1 cellular context compared by ENCODE assay signal in the genomic region with DNA sequence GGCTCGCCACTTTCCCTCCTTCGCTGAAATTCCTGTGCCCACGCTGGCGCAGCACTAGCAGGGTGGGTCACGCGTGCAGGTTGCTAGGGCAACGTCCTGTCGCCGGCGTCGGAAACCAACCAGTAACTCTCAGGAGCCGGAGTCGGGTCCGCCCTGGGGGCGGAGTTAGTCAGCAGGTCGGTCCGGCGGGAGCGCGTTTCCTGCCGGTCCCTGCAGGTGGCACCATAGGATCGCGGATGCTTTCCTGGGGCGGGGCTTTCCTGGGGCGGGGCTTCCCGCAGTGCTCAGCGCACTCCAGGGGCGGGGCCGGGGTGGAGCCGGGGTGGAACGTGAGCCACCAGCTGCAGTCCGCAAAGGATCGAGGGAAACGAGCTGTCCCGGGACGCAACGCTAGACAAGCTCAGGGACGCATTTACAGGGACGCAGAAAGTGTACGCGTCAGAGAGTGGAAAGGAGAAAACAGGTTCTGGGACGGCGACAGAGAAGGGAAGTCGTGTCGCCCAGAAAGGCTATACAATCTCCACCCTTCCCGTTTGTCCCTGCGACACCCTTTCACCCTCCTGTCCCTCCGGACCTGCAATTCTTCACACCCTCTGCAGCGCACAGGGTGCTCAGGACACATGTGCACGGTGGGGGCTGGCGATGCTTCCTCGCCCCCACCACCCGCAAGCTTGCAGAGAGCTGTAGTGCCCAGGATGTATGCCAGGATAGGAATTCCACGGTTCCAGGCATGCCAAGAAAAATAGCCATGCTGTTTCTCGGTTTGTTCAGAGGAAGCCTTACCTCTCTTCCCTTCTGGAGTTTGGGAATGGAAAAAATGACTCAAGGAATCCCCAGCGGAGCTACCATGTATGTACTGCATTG.
TF ChIP-seq lines count a peak whose summit lies in the region.

No MANE protein-coding gene starts in this region.

TF ChIP-seq in GM12878, 131 proteins besides CTCF, POLR2A, EP300 and RAD21 (continued from another document and continues in another):
- TF ChIP-seq, protein P1, sequence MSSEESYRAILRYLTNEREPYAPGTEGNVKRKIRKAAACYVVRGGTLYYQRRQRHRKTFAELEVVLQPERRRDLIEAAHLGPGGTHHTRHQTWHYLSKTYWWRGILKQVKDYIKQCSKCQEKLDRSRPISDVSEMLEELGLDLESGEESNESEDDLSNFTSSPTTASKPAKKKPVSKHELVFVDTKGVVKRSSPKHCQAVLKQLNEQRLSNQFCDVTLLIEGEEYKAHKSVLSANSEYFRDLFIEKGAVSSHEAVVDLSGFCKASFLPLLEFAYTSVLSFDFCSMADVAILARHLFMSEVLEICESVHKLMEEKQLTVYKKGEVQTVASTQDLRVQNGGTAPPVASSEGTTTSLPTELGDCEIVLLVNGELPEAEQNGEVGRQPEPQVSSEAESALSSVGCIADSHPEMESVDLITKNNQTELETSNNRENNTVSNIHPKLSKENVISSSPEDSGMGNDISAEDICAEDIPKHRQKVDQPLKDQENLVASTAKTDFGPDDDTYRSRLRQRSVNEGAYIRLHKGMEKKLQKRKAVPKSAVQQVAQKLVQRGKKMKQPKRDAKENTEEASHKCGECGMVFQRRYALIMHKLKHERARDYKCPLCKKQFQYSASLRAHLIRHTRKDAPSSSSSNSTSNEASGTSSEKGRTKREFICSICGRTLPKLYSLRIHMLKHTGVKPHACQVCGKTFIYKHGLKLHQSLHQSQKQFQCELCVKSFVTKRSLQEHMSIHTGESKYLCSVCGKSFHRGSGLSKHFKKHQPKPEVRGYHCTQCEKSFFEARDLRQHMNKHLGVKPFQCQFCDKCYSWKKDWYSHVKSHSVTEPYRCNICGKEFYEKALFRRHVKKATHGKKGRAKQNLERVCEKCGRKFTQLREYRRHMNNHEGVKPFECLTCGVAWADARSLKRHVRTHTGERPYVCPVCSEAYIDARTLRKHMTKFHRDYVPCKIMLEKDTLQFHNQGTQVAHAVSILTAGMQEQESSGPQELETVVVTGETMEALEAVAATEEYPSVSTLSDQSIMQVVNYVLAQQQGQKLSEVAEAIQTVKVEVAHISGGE (CRISPR knock-in tag; IDR thresholded peaks at IDR 0.05): no peak
- TF ChIP-seq PAX5 (IDR thresholded peaks at IDR 0.05; ENCODE audit: borderline replicate concordance, low read depth, low read length) (no peak), KDM1A (IDR thresholded peaks at IDR 0.05; ENCODE audit: borderline replicate concordance) (no peak), RAD51 (IDR thresholded peaks at IDR 0.05) (peak; percentile 74), EGR1 (IDR thresholded peaks at IDR 0.05; ENCODE audit: borderline replicate concordance in 1 of 2, low read depth in 2 of 2, low read length in 2 of 2) (no peak), ZBED1 (IDR thresholded peaks at IDR 0.05; ENCODE audit: borderline replicate concordance) (no peak), CBX3 (IDR thresholded peaks at IDR 0.05; ENCODE audit: borderline replicate concordance, low read depth) (no peak), DPF2 (IDR thresholded peaks at IDR 0.05) (no peak), SMARCA5 (IDR thresholded peaks at IDR 0.05) (no peak), TARDBP (IDR thresholded peaks at IDR 0.05; ENCODE audit: borderline replicate concordance) (no peak), WRNIP1 (IDR thresholded peaks at IDR 0.05; ENCODE audit: borderline replicate concordance, low read depth, low read length) (0 out of 2 replicates have a peak, but pooled peaks have one; percentile 12), MTA2 (IDR thresholded peaks at IDR 0.05; ENCODE audit: low read depth) (no peak), RCOR1 (conservative IDR thresholded peaks at IDR 0.05; ENCODE audit: low read depth, low read length) (0 out of 2 replicates have a peak, but pooled peaks have one; percentile 19), FOXM1 (IDR thresholded peaks at IDR 0.05; ENCODE audit: low read depth, low read length) (no peak), CBFB (IDR thresholded peaks at IDR 0.05; ENCODE audit: low read depth) (no peak), HDAC6 (IDR thresholded peaks at IDR 0.05; ENCODE audit: unreplicated experiment) (no peak), GABPA (IDR thresholded peaks at IDR 0.05; ENCODE audit: low read depth) (no peak), RBBP5 (conservative IDR thresholded peaks at IDR 0.05) (no peak), TCF12 (IDR thresholded peaks at IDR 0.05; ENCODE audit: low read depth, low read length) (no peak), JUNB (IDR thresholded peaks at IDR 0.05) (no peak), SMAD1 (IDR thresholded peaks at IDR 0.05; ENCODE audit: low read depth, partially characterized antibody) (no peak), CHD1 (IDR thresholded peaks at IDR 0.05; ENCODE audit: low read depth, low read length) (no peak), IKZF2 (IDR thresholded peaks at IDR 0.05) (no peak), POLR2AphosphoS2 (IDR thresholded peaks at IDR 0.05; ENCODE audit: low read depth, low read length) (no peak), ZNF207 (IDR thresholded peaks at IDR 0.05; ENCODE audit: borderline replicate concordance) (peak; percentile 3; the same call in 1 of the 2 replicates), MYB (IDR thresholded peaks at IDR 0.05; ENCODE audit: borderline replicate concordance, low read depth, low read length) (no peak), SIX5 (IDR thresholded peaks at IDR 0.05; ENCODE audit: low read depth, low read length, severe bottlenecking) (no peak), EED (IDR thresholded peaks at IDR 0.05; ENCODE audit: low read depth) (no peak), STAT3 (IDR thresholded peaks at IDR 0.05; ENCODE audit: low read depth, low read length) (no peak), CREM (IDR thresholded peaks at IDR 0.05; ENCODE audit: low read depth) (0 out of 2 replicates have a peak, but pooled peaks have one; percentile 25), ZSCAN29 (IDR thresholded peaks at IDR 0.05) (no peak), YBX1 (IDR thresholded peaks at IDR 0.05) (no peak), CEBPB (IDR thresholded peaks at IDR 0.05; ENCODE audit: borderline replicate concordance in 1 of 2, low read depth in 2 of 2, low read length in 2 of 2) (no peak), HDGF (IDR thresholded peaks at IDR 0.05) (no peak), NRF1 (conservative IDR thresholded peaks at IDR 0.05; ENCODE audit: low read depth, low read length) (no peak), ZNF384 (IDR thresholded peaks at IDR 0.05; ENCODE audit: borderline replicate concordance, low read depth, low read length) (no peak), SUPT20H (IDR thresholded peaks at IDR 0.05; ENCODE audit: borderline replicate concordance, control insufficient read depth, low read depth, low read length) (no peak), ZNF24 (IDR thresholded peaks at IDR 0.05) (no peak), SPI1 (IDR thresholded peaks at IDR 0.05; ENCODE audit: borderline replicate concordance, insufficient read depth, low read depth, low read length) (peak; percentile 14; the same call in 1 of the 2 replicates), SREBF1 (IDR thresholded peaks at IDR 0.05; ENCODE audit: low read length) (no peak), ZNF217 (IDR thresholded peaks at IDR 0.05) (no peak), TCF7 (IDR thresholded peaks at IDR 0.05; ENCODE audit: borderline replicate concordance) (no peak), HCFC1 (IDR thresholded peaks at IDR 0.05; ENCODE audit: low read length) (0 out of 2 replicates have a peak, but pooled peaks have one; percentile 33)
- TF ChIP-seq, protein P2, sequence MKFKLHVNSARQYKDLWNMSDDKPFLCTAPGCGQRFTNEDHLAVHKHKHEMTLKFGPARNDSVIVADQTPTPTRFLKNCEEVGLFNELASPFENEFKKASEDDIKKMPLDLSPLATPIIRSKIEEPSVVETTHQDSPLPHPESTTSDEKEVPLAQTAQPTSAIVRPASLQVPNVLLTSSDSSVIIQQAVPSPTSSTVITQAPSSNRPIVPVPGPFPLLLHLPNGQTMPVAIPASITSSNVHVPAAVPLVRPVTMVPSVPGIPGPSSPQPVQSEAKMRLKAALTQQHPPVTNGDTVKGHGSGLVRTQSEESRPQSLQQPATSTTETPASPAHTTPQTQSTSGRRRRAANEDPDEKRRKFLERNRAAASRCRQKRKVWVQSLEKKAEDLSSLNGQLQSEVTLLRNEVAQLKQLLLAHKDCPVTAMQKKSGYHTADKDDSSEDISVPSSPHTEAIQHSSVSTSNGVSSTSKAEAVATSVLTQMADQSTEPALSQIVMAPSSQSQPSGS (IDR thresholded peaks at IDR 0.05; ENCODE audit: low read length): no peak
- TF ChIP-seq, protein P3, sequence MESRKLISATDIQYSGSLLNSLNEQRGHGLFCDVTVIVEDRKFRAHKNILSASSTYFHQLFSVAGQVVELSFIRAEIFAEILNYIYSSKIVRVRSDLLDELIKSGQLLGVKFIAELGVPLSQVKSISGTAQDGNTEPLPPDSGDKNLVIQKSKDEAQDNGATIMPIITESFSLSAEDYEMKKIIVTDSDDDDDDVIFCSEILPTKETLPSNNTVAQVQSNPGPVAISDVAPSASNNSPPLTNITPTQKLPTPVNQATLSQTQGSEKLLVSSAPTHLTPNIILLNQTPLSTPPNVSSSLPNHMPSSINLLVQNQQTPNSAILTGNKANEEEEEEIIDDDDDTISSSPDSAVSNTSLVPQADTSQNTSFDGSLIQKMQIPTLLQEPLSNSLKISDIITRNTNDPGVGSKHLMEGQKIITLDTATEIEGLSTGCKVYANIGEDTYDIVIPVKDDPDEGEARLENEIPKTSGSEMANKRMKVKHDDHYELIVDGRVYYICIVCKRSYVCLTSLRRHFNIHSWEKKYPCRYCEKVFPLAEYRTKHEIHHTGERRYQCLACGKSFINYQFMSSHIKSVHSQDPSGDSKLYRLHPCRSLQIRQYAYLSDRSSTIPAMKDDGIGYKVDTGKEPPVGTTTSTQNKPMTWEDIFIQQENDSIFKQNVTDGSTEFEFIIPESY (IDR thresholded peaks at IDR 0.05): no peak
- TF ChIP-seq, protein P4, sequence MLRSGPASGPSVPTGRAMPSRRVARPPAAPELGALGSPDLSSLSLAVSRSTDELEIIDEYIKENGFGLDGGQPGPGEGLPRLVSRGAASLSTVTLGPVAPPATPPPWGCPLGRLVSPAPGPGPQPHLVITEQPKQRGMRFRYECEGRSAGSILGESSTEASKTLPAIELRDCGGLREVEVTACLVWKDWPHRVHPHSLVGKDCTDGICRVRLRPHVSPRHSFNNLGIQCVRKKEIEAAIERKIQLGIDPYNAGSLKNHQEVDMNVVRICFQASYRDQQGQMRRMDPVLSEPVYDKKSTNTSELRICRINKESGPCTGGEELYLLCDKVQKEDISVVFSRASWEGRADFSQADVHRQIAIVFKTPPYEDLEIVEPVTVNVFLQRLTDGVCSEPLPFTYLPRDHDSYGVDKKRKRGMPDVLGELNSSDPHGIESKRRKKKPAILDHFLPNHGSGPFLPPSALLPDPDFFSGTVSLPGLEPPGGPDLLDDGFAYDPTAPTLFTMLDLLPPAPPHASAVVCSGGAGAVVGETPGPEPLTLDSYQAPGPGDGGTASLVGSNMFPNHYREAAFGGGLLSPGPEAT (IDR thresholded peaks at IDR 0.05; ENCODE audit: low read depth): no peak
- TF ChIP-seq, protein P5, sequence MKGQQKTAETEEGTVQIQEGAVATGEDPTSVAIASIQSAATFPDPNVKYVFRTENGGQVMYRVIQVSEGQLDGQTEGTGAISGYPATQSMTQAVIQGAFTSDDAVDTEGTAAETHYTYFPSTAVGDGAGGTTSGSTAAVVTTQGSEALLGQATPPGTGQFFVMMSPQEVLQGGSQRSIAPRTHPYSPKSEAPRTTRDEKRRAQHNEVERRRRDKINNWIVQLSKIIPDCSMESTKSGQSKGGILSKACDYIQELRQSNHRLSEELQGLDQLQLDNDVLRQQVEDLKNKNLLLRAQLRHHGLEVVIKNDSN (IDR thresholded peaks at IDR 0.05; ENCODE audit: borderline replicate concordance, extremely low read length, insufficient read depth, low read depth, low read length): peak; percentile 72
- TF ChIP-seq, protein P6, sequence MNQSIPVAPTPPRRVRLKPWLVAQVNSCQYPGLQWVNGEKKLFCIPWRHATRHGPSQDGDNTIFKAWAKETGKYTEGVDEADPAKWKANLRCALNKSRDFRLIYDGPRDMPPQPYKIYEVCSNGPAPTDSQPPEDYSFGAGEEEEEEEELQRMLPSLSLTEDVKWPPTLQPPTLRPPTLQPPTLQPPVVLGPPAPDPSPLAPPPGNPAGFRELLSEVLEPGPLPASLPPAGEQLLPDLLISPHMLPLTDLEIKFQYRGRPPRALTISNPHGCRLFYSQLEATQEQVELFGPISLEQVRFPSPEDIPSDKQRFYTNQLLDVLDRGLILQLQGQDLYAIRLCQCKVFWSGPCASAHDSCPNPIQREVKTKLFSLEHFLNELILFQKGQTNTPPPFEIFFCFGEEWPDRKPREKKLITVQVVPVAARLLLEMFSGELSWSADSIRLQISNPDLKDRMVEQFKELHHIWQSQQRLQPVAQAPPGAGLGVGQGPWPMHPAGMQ (IDR thresholded peaks at IDR 0.05; ENCODE audit: borderline replicate concordance): no peak
- TF ChIP-seq, protein P7, sequence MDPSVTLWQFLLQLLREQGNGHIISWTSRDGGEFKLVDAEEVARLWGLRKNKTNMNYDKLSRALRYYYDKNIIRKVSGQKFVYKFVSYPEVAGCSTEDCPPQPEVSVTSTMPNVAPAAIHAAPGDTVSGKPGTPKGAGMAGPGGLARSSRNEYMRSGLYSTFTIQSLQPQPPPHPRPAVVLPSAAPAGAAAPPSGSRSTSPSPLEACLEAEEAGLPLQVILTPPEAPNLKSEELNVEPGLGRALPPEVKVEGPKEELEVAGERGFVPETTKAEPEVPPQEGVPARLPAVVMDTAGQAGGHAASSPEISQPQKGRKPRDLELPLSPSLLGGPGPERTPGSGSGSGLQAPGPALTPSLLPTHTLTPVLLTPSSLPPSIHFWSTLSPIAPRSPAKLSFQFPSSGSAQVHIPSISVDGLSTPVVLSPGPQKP (IDR thresholded peaks at IDR 0.05; ENCODE audit: low read depth, low read length): no peak
